In genomic region chr10:121481222-121481621, GRCh38 we compare ENCODE assay signal across 19 cellular contexts.
DNase-seq lines count a peak whose midpoint lies in the region; ATAC-seq, FAIRE-seq and TF ChIP-seq lines count a peak whose summit lies in the region.
"Had no signal": no experiment of that assay in that cellular context is flagged by ENCODE, and none has a peak within 500 bp of the region (broad histone marks: within the 10 kb centered on the region; RNA-seq: fewer than 3 reads in every experiment).

No MANE protein-coding gene starts in this region.

- H3K27ac ChIP-seq in BLaER1: no peak overlapping the region
- H3K27ac ChIP-seq in angular gyrus (ENCODE audit: low read depth, low read length): peak overlapping the region; percentile 19
- H3K27ac ChIP-seq in ectodermal cell (ENCODE audit: insufficient read depth, low read depth, low read length, poor library complexity, severe bottlenecking): peak overlapping the region; percentile 12
- H3K27ac ChIP-seq: RWPE1, SJCRH30 had no signal

- no peak overlapping the region for H3K9ac ChIP-seq in BLaER1

- H3K4me2 ChIP-seq in BLaER1: peak overlapping the region; percentile 28; the same call in 1 of the 2 replicates

- no peak for ATAC-seq in HG03457 (IDR thresholded peaks at IDR 0.05; ENCODE audit: unreplicated experiment)

- H3K4me1 ChIP-seq in BLaER1: peaks cover 13% of the 10 kb centered on the region
- H3K4me1 ChIP-seq in ectodermal cell (ENCODE audit: control insufficient read depth, insufficient read depth, low read length): no peaks in the 10 kb centered on the region
- H3K4me1 ChIP-seq: SJCRH30 had no signal

- no peak for FAIRE-seq in frontal cortex (lab: Jason Lieb, UNC)
- FAIRE-seq: A204.1 had no signal

- no peaks in the 10 kb centered on the region for H4K20me1 ChIP-seq in BLaER1

- H3K36me3 ChIP-seq in BLaER1: no peaks in the 10 kb centered on the region
- H3K36me3 ChIP-seq in ectodermal cell (ENCODE audit: control insufficient read depth, insufficient read depth, low read length): peaks cover 52% of the 10 kb centered on the region

- DNase-seq in retinal pigment epithelial cell (ENCODE audit: low read depth) (peak; percentile 10), HT-29 (ENCODE audit: low spot score) (no peak), frontal cortex (ENCODE audit: low spot score in 2 of 2) (no peak), foreskin fibroblast (no peak)
- DNase-seq: CD4-positive, CD25-positive, alpha-beta regulatory T cell; GF-D8; GOT3; HFFc6; IMR-90; NCI-H1930; NCI-H2171; NCI-H510A; SJCRH30 had no signal

- no peaks in the 10 kb centered on the region for H3K27me3 ChIP-seq in BLaER1
- H3K27me3 ChIP-seq in ectodermal cell (ENCODE audit: control insufficient read depth, insufficient read depth, low read length, poor library complexity, severe bottlenecking): no peaks in the 10 kb centered on the region
- H3K27me3 ChIP-seq: SJCRH30 had no signal

- WGBS in ectodermal cell, 2 experiments: 96 to 98% methylated on average over 3 of the region's 3 CpGs

- H3K9me3 ChIP-seq in BLaER1 (no peaks in the 10 kb centered on the region), ectodermal cell (ENCODE audit: control insufficient read depth, low read length) (no peaks in the 10 kb centered on the region)
- H3K9me3 ChIP-seq: SJCRH30 had no signal

- no peak for TF ChIP-seq CTCF in retinal pigment epithelial cell (conservative IDR thresholded peaks at IDR 0.05; ENCODE audit: low read depth, low read length)
- no peak for TF ChIP-seq CTCF in foreskin fibroblast (IDR thresholded peaks at IDR 0.05; ENCODE audit: low read depth, low read length)

- H3K4me3 ChIP-seq in BLaER1: no peak overlapping the region
- no peak overlapping the region for H3K4me3 ChIP-seq in ectodermal cell (ENCODE audit: insufficient read depth, low read depth, low read length)
- no peak overlapping the region for H3K4me3 ChIP-seq in retinal pigment epithelial cell (ENCODE audit: low read length)
- no peak overlapping the region for H3K4me3 ChIP-seq in foreskin fibroblast (ENCODE audit: low read depth in 1 of 2, low read length in 2 of 2)
- H3K4me3 ChIP-seq: SJCRH30 had no signal
